Comparison of ENCODE assay signal across 31 cellular contexts in the genomic region with DNA sequence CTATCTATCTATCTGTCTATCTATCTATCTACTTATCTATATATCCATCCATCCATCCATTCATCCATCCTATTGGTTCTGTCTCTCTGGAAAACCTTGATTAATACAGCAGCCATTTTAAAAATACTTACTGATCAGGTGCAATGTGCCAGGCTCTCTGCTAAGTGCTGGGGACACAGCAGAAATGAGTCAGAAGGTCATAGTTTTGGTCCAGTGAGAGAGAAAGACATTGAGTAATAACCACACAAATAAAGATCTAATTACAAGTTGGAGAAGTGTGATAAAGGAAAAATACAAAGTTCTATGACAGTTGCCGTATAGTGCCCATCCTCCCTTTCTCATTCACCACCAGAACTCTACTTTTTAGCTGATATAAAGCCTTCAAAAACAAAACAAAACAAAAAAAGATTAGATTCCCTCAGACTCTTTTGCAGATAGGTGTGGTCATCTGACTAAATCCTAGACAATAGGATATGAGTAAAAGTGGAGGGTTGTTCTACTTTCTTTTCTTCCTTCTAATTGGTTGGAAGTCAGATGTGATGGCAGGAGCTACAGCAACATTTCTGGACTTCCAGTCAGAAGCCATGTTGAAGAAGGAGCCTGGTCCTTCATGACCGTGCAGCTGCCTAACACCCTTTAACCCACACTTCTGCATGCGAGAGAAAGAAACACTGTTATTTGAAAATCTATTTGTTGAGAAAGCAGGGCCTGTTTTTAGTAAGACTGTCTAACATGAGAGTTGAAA.
"Had no signal": no experiment of that assay in that cellular context is flagged by ENCODE, and none has a peak within 500 bp of the region (broad histone marks: within the 10 kb centered on the region; RNA-seq: fewer than 3 reads in every experiment).

No MANE protein-coding gene starts in this region.

- H3K36me3 ChIP-seq: ascending aorta, esophagus muscularis mucosa, gastrocnemius medialis, heart left ventricle had no signal

- DNase-seq: activated CD4-positive, alpha-beta memory T cell treated with anti-CD3 and anti-CD28 coated beads for 36 hours; activated CD4-positive, alpha-beta T cell treated with anti-CD3 and anti-CD28 coated beads for 36 hours; activated CD4-positive, alpha-beta T cell treated with anti-CD3 and anti-CD28 coated beads, Interleukin-2, amount 10 ng/mL, durations not matched to agents 24 days and 14 days; activated CD4-positive, CD25-positive, alpha-beta regulatory T cell; activated CD4-positive, CD25-positive, alpha-beta regulatory T cell treated with anti-CD3 and anti-CD28 coated beads, Interleukin-2, amount 50 U/mL, for 72 hours; activated CD8-positive, alpha-beta memory T cell treated with anti-CD3 and anti-CD28 coated beads, Interleukin-2, amount 10 ng/mL, durations not matched to agents 7 days and 5 days; activated CD8-positive, alpha-beta memory T cell treated with anti-CD3 and anti-CD28 coated beads, Interleukin-2, amount 50 U/mL, for 4 hours; activated CD8-positive, alpha-beta T cell treated with anti-CD3 and anti-CD28 coated beads, Interleukin-2, amount 10 ng/mL, durations not matched to agents 7 days and 5 days; activated gamma-delta T cell; activated naive CD4-positive, alpha-beta T cell; activated naive CD4-positive, alpha-beta T cell treated with anti-CD3 and anti-CD28 coated beads, Interleukin-2, amount 10 ng/mL, durations not matched to agents 7 days and 5 days; activated naive CD8-positive, alpha-beta T cell treated with anti-CD3 and anti-CD28 coated beads, Interleukin-2, amount 10 ng/mL, durations not matched to agents 7 days and 5 days; activated T-cell treated with anti-CD3 and anti-CD28 coated beads, Interleukin-2, amount 50 U/mL, for 1 hour; activated T-cell treated with anti-CD3 and anti-CD28 coated beads, Interleukin-2, amount 50 U/mL, for 48 hours; caudate nucleus; cortex of kidney; dermis blood vessel endothelial cell; effector CD4-positive, alpha-beta T cell; effector memory CD8-positive, alpha-beta T cell; erythroblast; foreskin keratinocyte; gastrocnemius medialis; glutamatergic neuron; heart left ventricle; T-helper 1 cell; T-helper 17 cell; T1000 had no signal

- H3K4me1 ChIP-seq: ascending aorta, esophagus muscularis mucosa, foreskin keratinocyte, gastrocnemius medialis, heart left ventricle had no signal

- H3K27me3 ChIP-seq: ascending aorta, esophagus muscularis mucosa, foreskin keratinocyte, gastrocnemius medialis had no signal

- H3K9me3 ChIP-seq: ascending aorta, gastrocnemius medialis had no signal

- H3K4me3 ChIP-seq: ascending aorta, esophagus muscularis mucosa, gastrocnemius medialis, heart left ventricle had no signal

- ATAC-seq: activated CD4-positive, alpha-beta T cell treated with anti-CD3 and anti-CD28 coated beads for 36 hours; activated CD8-positive, alpha-beta memory T cell treated with anti-CD3 and anti-CD28 coated beads, Interleukin-2, amount 10 ng/mL, durations not matched to agents 7 days and 5 days; activated CD8-positive, alpha-beta T cell treated with anti-CD3 and anti-CD28 coated beads, Interleukin-2, amount 10 ng/mL, durations not matched to agents 7 days and 5 days; activated naive CD4-positive, alpha-beta T cell treated with anti-CD3 and anti-CD28 coated beads, Interleukin-2, amount 50 U/mL, for 72 hours; effector memory CD8-positive, alpha-beta T cell; foreskin keratinocyte; gastrocnemius medialis; heart left ventricle; T-helper 17 cell had no signal

- FAIRE-seq: colon had no signal

- H3K27ac ChIP-seq: ascending aorta, esophagus muscularis mucosa, foreskin keratinocyte, gastrocnemius medialis, heart left ventricle had no signal
